Comparison of ENCODE assay signal across 8 cellular contexts in genomic region chr12:70609739-70610491, GRCh38. TPM values are rescaled to one million over a fixed set of nuclear protein-coding genes. Genes with fewer than 3 reads are reported as not detected.
A peak's percentile ranks its signal among the peaks of the same experiment; 100 is the strongest.
DNase-seq lines count a peak whose midpoint lies in the region; FAIRE-seq and TF ChIP-seq lines count a peak whose summit lies in the region.

No MANE protein-coding gene starts in this region.

- no peaks in the 10 kb centered on the region for H3K9me3 ChIP-seq in effector memory CD4-positive, alpha-beta T cell (ENCODE audit: control insufficient read depth, low read length)

- H3K27ac ChIP-seq in skin epidermis, result peak overlapping the region in 13 of 21 experiments; percentile 8 to 78 (median 55)
- no peak overlapping the region for H3K27ac ChIP-seq in effector memory CD4-positive, alpha-beta T cell (ENCODE audit: insufficient read depth, low read length, poor library complexity, severe bottlenecking)

- DNase-seq in G401 (ENCODE audit: low spot score), result peak; percentile 25
- DNase-seq in LHCN-M2 (ENCODE audit: low read depth), result peak; percentile 24
- peak; percentile 35 for DNase-seq in MCF 10A (ENCODE audit: unreplicated experiment)
- DNase-seq in iPS-NIHi11 (ENCODE audit: low spot score), result peak; percentile 62
- no peak for DNase-seq in GM19239 (ENCODE audit: insufficient read length, low spot score)
- DNase-seq in effector memory CD4-positive, alpha-beta T cell, result no peak
- no peak for DNase-seq in SIG-M5 (lab: John Stamatoyannopoulos, UW)

- H3K27me3 ChIP-seq in effector memory CD4-positive, alpha-beta T cell (replicated peaks; ENCODE audit: control insufficient read depth, insufficient read depth, low read length, poor library complexity, severe bottlenecking), result peaks cover 7% of the 10 kb centered on the region

- H3K9me3 Mint-ChIP-seq in MCF 10A (ENCODE audit: unreplicated experiment), result no peaks in the 10 kb centered on the region

- in situ Hi-C loops in G401 (cut with HindIII; ENCODE audit: low sequenced_read_pairs), result no loop called here

- CTCF ChIA-PET in MCF 10A (lab: Yijun Ruan, JAX), result interaction anchor here (0.6 to 1.7 kb wide), 3 partner anchors 13 to 83 kb away, joined by 3 to 5 read pairs (median 4); no protein-coding TSS in a partner anchor

- H3K27me3 Mint-ChIP-seq in MCF 10A (ENCODE audit: insufficient read depth, unreplicated experiment), result no peaks in the 10 kb centered on the region

- POLR2A ChIA-PET in MCF 10A (lab: Yijun Ruan, JAX), result interaction anchor here (0.6 to 1.3 kb wide), 5 partner anchors 10 to 493 kb away, joined by 3 to 4 read pairs (median 3); no protein-coding TSS in a partner anchor

- TF ChIP-seq CTCF in MCF 10A (IDR thresholded peaks at IDR 0.05; ENCODE audit: unreplicated experiment), result no peak

- H3K4me1 Mint-ChIP-seq in MCF 10A (ENCODE audit: insufficient read depth, unreplicated experiment), result peaks cover 4% of the 10 kb centered on the region

- intact Hi-C loops in MCF 10A (cut with micrococcal nuclease), result no loop called here

- BruUV-seq in MCF 10A (replicated peaks; lab: Mats Ljungman, UMichigan), result no TSS peak

- H3K4me3 ChIP-seq in skin epidermis, result peak overlapping the region; percentile 26 to 51 (median 40)
- H3K4me3 ChIP-seq in effector memory CD4-positive, alpha-beta T cell (ENCODE audit: insufficient read depth, low read depth, low read length, poor library complexity, severe bottlenecking), result no peak overlapping the region

- H3K36me3 Mint-ChIP-seq in MCF 10A (ENCODE audit: insufficient read depth, unreplicated experiment), result no peaks in the 10 kb centered on the region

- no peaks in the 10 kb centered on the region for H3K36me3 ChIP-seq in effector memory CD4-positive, alpha-beta T cell (ENCODE audit: control insufficient read depth, insufficient read depth, low read length)

- no peak for FAIRE-seq in GM19239 (lab: Jason Lieb, UNC)

- no peaks in the 10 kb centered on the region for H3K4me1 ChIP-seq in effector memory CD4-positive, alpha-beta T cell (ENCODE audit: control insufficient read depth, insufficient read depth, low read length, poor library complexity, severe bottlenecking)

- H3K27ac Mint-ChIP-seq in MCF 10A (ENCODE audit: low read depth, unreplicated experiment), result no peak overlapping the region

- peak overlapping the region; percentile 63 for H3K4me3 Mint-ChIP-seq in MCF 10A (ENCODE audit: unreplicated experiment)

RNA-seq across cellular contexts. Expression of gene PTPRB, which starts 27.3 kb away (rescaled TPM):
- not detected in 2 replicates for total RNA-seq in G401 (2014; rRNA removed; shearing (Covaris generic))
- total RNA-seq in LHCN-M2 (2014; rRNA removed) (0.40 and 1.2 TPM in 2 replicates), MCF 10A (2022) (0.69 and 0.82 TPM in 2 replicates)
- 2.9 TPM for polyA plus RNA-seq in LHCN-M2 (2012)

Comparison
In these comparisons a context has a peak if more than half of its experiments do, and no peak if none do; other contexts are left out.
1. DNase-seq: peak in G401 (single experiment), LHCN-M2 (single experiment), MCF 10A (single experiment) and iPS-NIHi11 (single experiment); none in GM19239 (single experiment), effector memory CD4-positive, alpha-beta T cell (0 of 3) and SIG-M5 (single experiment).